Comparison of ENCODE assay signal across 8 cellular contexts in genomic region chr6:43054206-43054943, GRCh38. TPM values are rescaled to one million over a fixed set of nuclear protein-coding genes. Genes with fewer than 3 reads are reported as not detected.
DNase-seq lines count a peak whose midpoint lies in the region; ATAC-seq lines count a peak whose summit lies in the region.

No MANE protein-coding gene starts in this region.

- no peak for ATAC-seq in activated naive CD4-positive, alpha-beta T cell treated with anti-CD3 and anti-CD28 coated beads, Interleukin-2, amount 50 U/mL, for 72 hours

- H3K27me3 ChIP-seq in stomach smooth muscle (ENCODE audit: control insufficient read depth in 1 of 2, insufficient read depth in 2 of 2, low read length in 2 of 2), result no peaks in the 10 kb centered on the region

- DNase-seq in NCI-H748 (lab: John Stamatoyannopoulos, UW; ENCODE audit: unreplicated experiment), result peak; percentile 29
- no peak for DNase-seq in NCI-H748 treated with DMSO at 0.1 percent for 48 hours (lab: John Stamatoyannopoulos, UW)
- no peak for DNase-seq in activated naive CD4-positive, alpha-beta T cell treated with anti-CD3 and anti-CD28 coated beads, Interleukin-2, amount 50 U/mL, for 72 hours (ENCODE audit: low spot score in 2 of 2)
- DNase-seq in immature natural killer cell, result no peak
- DNase-seq in NCI-H82 treated with DMSO at 0.1 percent for 48 hours (lab: John Stamatoyannopoulos, UW; ENCODE audit: unreplicated experiment), result no peak
- DNase-seq in HPDE6-E6E7 (ENCODE audit: extremely low spot score), result no peak
- DNase-seq in NCI-H510A treated with DMSO at 0.1 percent for 48 hours (lab: John Stamatoyannopoulos, UW), result no peak

- H3K4me3 Mint-ChIP-seq in immature natural killer cell, result peak overlapping the region; percentile 91 to 96 (median 93)

- peak overlapping the region; percentile 63 to 76 for H3K4me3 ChIP-seq in stomach smooth muscle (ENCODE audit: low read length in 2 of 2)

- peaks cover 13 to 15% of the 10 kb centered on the region in 2 donors for H3K36me3 ChIP-seq in stomach smooth muscle (ENCODE audit: control insufficient read depth in 2 of 2, insufficient read depth in 2 of 2, low read length in 2 of 2)

- no peaks in the 10 kb centered on the region for H3K9me3 Mint-ChIP-seq in activated naive CD4-positive, alpha-beta T cell treated with anti-CD3 and anti-CD28 coated beads, Interleukin-2, amount 50 U/mL, for 72 hours
- H3K9me3 Mint-ChIP-seq in immature natural killer cell, result no peaks in the 10 kb centered on the region

- peak overlapping the region; percentile 92 for H3K27ac ChIP-seq in stomach smooth muscle (ENCODE audit: low read length)

- H3K9me3 ChIP-seq in stomach smooth muscle (ENCODE audit: control insufficient read depth in 2 of 2, low read length in 2 of 2), result no peaks in the 10 kb centered on the region

- H3K27ac Mint-ChIP-seq in activated naive CD4-positive, alpha-beta T cell treated with anti-CD3 and anti-CD28 coated beads, Interleukin-2, amount 50 U/mL, for 72 hours, result peak overlapping the region; percentile 96
- peak overlapping the region; percentile 93 to 97 (median 94) for H3K27ac Mint-ChIP-seq in immature natural killer cell

- peak overlapping the region; percentile 56 to 71 for H3K9ac ChIP-seq in stomach smooth muscle (ENCODE audit: low read length in 2 of 2)

- peaks cover 51 to 67% of the 10 kb centered on the region in 2 donors for H3K4me1 Mint-ChIP-seq in immature natural killer cell

- peaks cover 24% of the 10 kb centered on the region in 2 donors for H3K36me3 Mint-ChIP-seq in activated naive CD4-positive, alpha-beta T cell treated with anti-CD3 and anti-CD28 coated beads, Interleukin-2, amount 50 U/mL, for 72 hours
- peaks cover 7 to 14% (median 9%) of the 10 kb centered on the region in 3 donors for H3K36me3 Mint-ChIP-seq in immature natural killer cell

- H3K27me3 Mint-ChIP-seq in immature natural killer cell (ENCODE audit: low read depth in 3 of 3), result peaks cover 1 to 8% (median 4%) of the 10 kb centered on the region in 3 donors

- peaks cover 25% of the 10 kb centered on the region for H3K4me1 ChIP-seq in stomach smooth muscle (ENCODE audit: control insufficient read depth, insufficient read depth, low read length)

RNA-seq across cellular contexts. Expression of gene CUL7, which starts 0.7 kb away (rescaled TPM):
- total RNA-seq in activated naive CD4-positive, alpha-beta T cell treated with anti-CD3 and anti-CD28 coated beads, Interleukin-2, amount 50 U/mL, for 72 hours, result 10 to 100 TPM; 13.0 to 21.6 TPM
- polyA plus RNA-seq in immature natural killer cell, result 1 to 10 TPM in 2 of 3 donors, under 1 TPM in 1; 0.90 to 3.4 (median 1.3) TPM

RNA-seq across cellular contexts. Expression of gene MRPL2, which starts 4.9 kb away (rescaled TPM):
- total RNA-seq in activated naive CD4-positive, alpha-beta T cell treated with anti-CD3 and anti-CD28 coated beads, Interleukin-2, amount 50 U/mL, for 72 hours, result 10 to 100 TPM; 87.4 to 99.8 TPM
- 10 to 100 TPM; 37.5 to 60.8 (median 54.0) TPM for polyA plus RNA-seq in immature natural killer cell

RNA-seq across cellular contexts. Expression of gene KLC4, which starts 5.1 kb away (rescaled TPM):
- 10 to 100 TPM; 19.9 to 50.1 TPM for total RNA-seq in activated naive CD4-positive, alpha-beta T cell treated with anti-CD3 and anti-CD28 coated beads, Interleukin-2, amount 50 U/mL, for 72 hours
- polyA plus RNA-seq in immature natural killer cell, result 10 to 100 TPM in 2 of 3 donors, 1 to 10 TPM in 1; 9.1 to 14.4 (median 11.0) TPM

RNA-seq across cellular contexts. Expression of gene PTK7, which starts 21.7 kb away (rescaled TPM):
- 1 to 10 TPM; 2.9 to 4.7 TPM for total RNA-seq in activated naive CD4-positive, alpha-beta T cell treated with anti-CD3 and anti-CD28 coated beads, Interleukin-2, amount 50 U/mL, for 72 hours
- polyA plus RNA-seq in immature natural killer cell, result 1 to 10 TPM in 2 of 3 donors, not detected in 1; 1.1 TPM

RNA-seq across cellular contexts. Expression of gene RRP36, which starts 33.0 kb away (rescaled TPM):
- total RNA-seq in activated naive CD4-positive, alpha-beta T cell treated with anti-CD3 and anti-CD28 coated beads, Interleukin-2, amount 50 U/mL, for 72 hours, result 10 to 100 TPM; 45.6 to 46.9 TPM
- polyA plus RNA-seq in immature natural killer cell, result 10 to 100 TPM; 56.1 to 81.4 (median 78.9) TPM
